In genomic region chrX:155334486-155335316, GRCh38 we compare ENCODE assay signal across 8 cellular contexts. TPM values are rescaled to one million over a fixed set of nuclear protein-coding genes. Genes with fewer than 3 reads are reported as not detected.
DNase-seq lines count a peak whose midpoint lies in the region; ATAC-seq and TF ChIP-seq lines count a peak whose summit lies in the region.

Gene CLIC2, minus strand, starts transcription at chrX:155334614. Its CDS starts 187 bp downstream, at chrX:155334427.

- TF ChIP-seq POLR2A in lower leg skin (IDR thresholded peaks at IDR 0.05), result no peak

- 6 to 23% methylated on average over 5 of the region's 5 CpGs for WGBS in lower leg skin, 2 donors

- ATAC-seq in GM18502 (IDR thresholded peaks at IDR 0.05; ENCODE audit: poor library complexity, unreplicated experiment) (peak; percentile 82), HG03432 (IDR thresholded peaks at IDR 0.05; ENCODE audit: unreplicated experiment) (peak; percentile 86), GM18909 (IDR thresholded peaks at IDR 0.05; ENCODE audit: poor library complexity, unreplicated experiment) (no peak)

- intact Hi-C loops in lower leg skin (cut with DNase I; ENCODE audit: low total_unique reads), result no loop called here

- H3K4me3 ChIP-seq in lower leg skin (ENCODE audit: low read depth, poor library complexity, severe bottlenecking), result no peak within 1 kb of the TSS

- TF ChIP-seq CTCF in lower leg skin (IDR thresholded peaks at IDR 0.05), result no peak

- DNase-seq in amniotic epithelial cell (ENCODE audit: low read depth) (peak; percentile 0), lower leg skin (ENCODE audit: low spot score in 2 of 2) (peak; percentile 32 to 82), GM19240 (ENCODE audit: insufficient read length, low spot score) (no peak), hypothalamus (lab: John Stamatoyannopoulos, UW) (no peak)
- no peak for DNase-seq in central memory CD4-positive, alpha-beta T cell

RNA-seq across cellular contexts. Expression of gene CLIC2, which starts in this region (rescaled TPM):
- total RNA-seq in lower leg skin, result 10 to 100 TPM in 1 of 4 donors, 1 to 10 TPM in 3; 6.9 to 12.7 (median 7.3) TPM

Comparison
In these comparisons a context has a peak if more than half of its experiments do, and no peak if none do; other contexts are left out.
1. DNase-seq: peak in amniotic epithelial cell (single experiment) and lower leg skin (2 of 2); none in GM19240 (single experiment), central memory CD4-positive, alpha-beta T cell (single experiment) and hypothalamus (0 of 51).